16 cellular contexts compared by ENCODE assay signal in genomic region chr11:68665471-68665870, GRCh38. TPM values are rescaled to one million over a fixed set of nuclear protein-coding genes. Genes with fewer than 3 reads are reported as not detected.
DNase-seq lines count a peak whose midpoint lies in the region; ATAC-seq, FAIRE-seq and TF ChIP-seq lines count a peak whose summit lies in the region.
"Had no signal": no experiment of that assay in that cellular context is flagged by ENCODE, and none has a peak within 500 bp of the region (broad histone marks: within the 10 kb centered on the region; RNA-seq: fewer than 3 reads in every experiment).

No MANE protein-coding gene starts in this region.

- H3K4me1 ChIP-seq in K562 (replicated peaks in 1 of 2; ENCODE audit: control insufficient read depth in 2 of 2, insufficient read depth in 2 of 2, low read length in 2 of 2), result peaks cover 0 to 16% of the 10 kb centered on the region in 2 experiments; a peak in 3 of 5 replicates
- no peaks in the 10 kb centered on the region for H3K4me1 ChIP-seq in lower lobe of right lung
- no peaks in the 10 kb centered on the region for H3K4me1 ChIP-seq in spleen

- no peak overlapping the region for H3K4me2 ChIP-seq in K562 (ENCODE audit: insufficient read depth, low read length)

- H3K36me3 Mint-ChIP-seq in activated naive CD4-positive, alpha-beta T cell treated with anti-CD3 and anti-CD28 coated beads for 36 hours (ENCODE audit: low read depth), result no peaks in the 10 kb centered on the region
- H3K36me3 Mint-ChIP-seq: CD4-positive, CD25-positive, alpha-beta regulatory T cell had no signal

- 51% methylated on average over 15 of the region's 15 CpGs for WGBS in K562 (ENCODE audit: insufficient coverage, low coverage, missing lambda C conversion rate)
- 76 to 89% (median 83%) methylated on average over 15 of the region's 15 CpGs for WGBS in spleen, 5 donors

- in situ Hi-C loops in K562 (cut with MboI), result no loop called here

- intact Hi-C loops in K562 (cut with micrococcal nuclease) (no loop called here), lower lobe of right lung (cut with DNase I) (no loop called here), spleen (cut with DNase I; ENCODE audit: low total_unique reads) (no loop called here)
- intact Hi-C loops in activated naive CD4-positive, alpha-beta T cell treated with anti-CD3 and anti-CD28 coated beads for 36 hours (cut with micrococcal nuclease), result no loop called here

- H3K4me3 ChIP-seq in K562 (no peak overlapping the region), lower lobe of right lung (no peak overlapping the region), spleen (no peak overlapping the region)
- H3K4me3 ChIP-seq: BLaER1 treated with 17β-estradiol and CSF1 and Interleukin-3, amounts not matched to agents 10 nM and 100 nM; GM23248 had no signal

- no peaks in the 10 kb centered on the region for H3K79me2 ChIP-seq in K562 (ENCODE audit: control insufficient read depth, insufficient read depth, low read length)

- DNase-seq in M059J (ENCODE audit: low read depth) (peak; percentile 31), K562 (ENCODE audit: extremely low read depth in 1 of 4, low spot score in 3 of 4) (no peak), lower lobe of right lung (peak; percentile 41), spleen (peak; percentile 27)
- no peak for DNase-seq in activated naive CD4-positive, alpha-beta T cell treated with anti-CD3 and anti-CD28 coated beads for 36 hours
- DNase-seq in stimulated activated CD4-positive, alpha-beta T cell treated with anti-CD3 and anti-CD28 coated beads, Interleukin-4, amount 100 ng/mL, for 24 hours, result no peak
- DNase-seq: 8988T; Calu3; CD4-positive, CD25-positive, alpha-beta regulatory T cell; DMS 273 treated with DMSO at 0.1 percent for 48 hours; GM23248 had no signal

- no peak overlapping the region for H3K9ac ChIP-seq in K562 (ENCODE audit: insufficient read depth in 1 of 2, low read depth in 2 of 2, low read length in 2 of 2)
- H3K9ac ChIP-seq: BLaER1 treated with 17β-estradiol and CSF1 and Interleukin-3, amounts not matched to agents 10 nM and 100 nM; GM23248 had no signal

- no peaks in the 10 kb centered on the region for H3K36me3 ChIP-seq in K562 (ENCODE audit: control insufficient read depth, insufficient read depth, low read length)
- no peaks in the 10 kb centered on the region for H3K36me3 ChIP-seq in lower lobe of right lung
- H3K36me3 ChIP-seq in spleen, result no peaks in the 10 kb centered on the region

- H4K20me1 ChIP-seq in K562 (replicated peaks; ENCODE audit: control insufficient read depth, insufficient read depth, low read length), result no peaks in the 10 kb centered on the region; the same call in 1 of the 2 replicates

- no peak for FAIRE-seq in K562 (lab: Jason Lieb, UNC)
- FAIRE-seq: H54 had no signal

- no peak overlapping the region for H3K27ac Mint-ChIP-seq in activated naive CD4-positive, alpha-beta T cell treated with anti-CD3 and anti-CD28 coated beads for 36 hours
- H3K27ac Mint-ChIP-seq: CD4-positive, CD25-positive, alpha-beta regulatory T cell had no signal

- no peaks in the 10 kb centered on the region for H3K4me1 Mint-ChIP-seq in activated naive CD4-positive, alpha-beta T cell treated with anti-CD3 and anti-CD28 coated beads for 36 hours (ENCODE audit: low read depth)
- H3K4me1 Mint-ChIP-seq: CD4-positive, CD25-positive, alpha-beta regulatory T cell had no signal

- no peaks in the 10 kb centered on the region for H3K27me3 Mint-ChIP-seq in activated naive CD4-positive, alpha-beta T cell treated with anti-CD3 and anti-CD28 coated beads for 36 hours (ENCODE audit: low read depth)
- H3K27me3 Mint-ChIP-seq: CD4-positive, CD25-positive, alpha-beta regulatory T cell had no signal

- no peak overlapping the region for H2AFZ ChIP-seq in K562 (ENCODE audit: low read depth, low read length)
- H2AFZ ChIP-seq: GM23248 had no signal

- TF ChIP-seq CTCF in K562 (IDR thresholded peaks at IDR 0.05 in 2 of 3, conservative IDR thresholded peaks at IDR 0.05 in 1 of 3; ENCODE audit: insufficient read depth in 2 of 3, low read depth in 1 of 3, low read length in 3 of 3) (no peak), lower lobe of right lung (IDR thresholded peaks at IDR 0.05) (no peak), spleen (IDR thresholded peaks at IDR 0.05 in 8 of 11, conservative IDR thresholded peaks at IDR 0.05 in 3 of 11) (no peak)

- peaks cover 26 to 68% of the 10 kb centered on the region in 2 experiments for H3K27me3 ChIP-seq in K562 (ENCODE audit: control insufficient read depth in 2 of 2, insufficient read depth in 2 of 2, low read length in 2 of 2)
- H3K27me3 ChIP-seq in lower lobe of right lung (ENCODE audit: low read depth), result peaks cover 28% of the 10 kb centered on the region
- peaks cover 0 to 64% (median 0%) of the 10 kb centered on the region in 7 donors for H3K27me3 ChIP-seq in spleen (replicated peaks in 1 of 7)

- no peaks in the 10 kb centered on the region for H3K9me3 Mint-ChIP-seq in activated naive CD4-positive, alpha-beta T cell treated with anti-CD3 and anti-CD28 coated beads for 36 hours

- TF ChIP-seq POLR2A in K562 (conservative IDR thresholded peaks at IDR 0.05) (no peak), spleen (IDR thresholded peaks at IDR 0.05) (no peak)

- no TSS peak for BruUV-seq in K562 (replicated peaks; lab: Mats Ljungman, UMichigan)

- no peak for TF ChIP-seq RAD21 in K562 (CRISPR knock-in tag; conservative IDR thresholded peaks at IDR 0.05 in 1 of 2, IDR thresholded peaks at IDR 0.05 in 1 of 2)

- no peak overlapping the region for H3K4me3 Mint-ChIP-seq in activated naive CD4-positive, alpha-beta T cell treated with anti-CD3 and anti-CD28 coated beads for 36 hours
- H3K4me3 Mint-ChIP-seq: CD4-positive, CD25-positive, alpha-beta regulatory T cell had no signal

- H3K9me3 ChIP-seq in K562 (replicated peaks; ENCODE audit: control insufficient read depth, insufficient read depth, low read depth, low read length) (no peaks in the 10 kb centered on the region), lower lobe of right lung (no peaks in the 10 kb centered on the region), spleen (no peaks in the 10 kb centered on the region)

- H3K27ac ChIP-seq in K562 (ENCODE audit: extremely low read depth, low read depth, low read length), result no peak overlapping the region
- no peak overlapping the region for H3K27ac ChIP-seq in lower lobe of right lung
- H3K27ac ChIP-seq in spleen, result no peak overlapping the region
- H3K27ac ChIP-seq: BLaER1 treated with 17β-estradiol and CSF1 and Interleukin-3, amounts not matched to agents 10 nM and 100 nM; GM23248; HL-60 had no signal

- no peaks in the 10 kb centered on the region for H3K9me1 ChIP-seq in K562 (ENCODE audit: control insufficient read depth, insufficient read depth, low read length)

- CTCF ChIA-PET in K562 (lab: Yijun Ruan, JAX; ENCODE audit: low intra/inter-chr PET ratio), result no interaction called here
- CTCF ChIA-PET in activated naive CD4-positive, alpha-beta T cell treated with anti-CD3 and anti-CD28 coated beads for 36 hours (lab: Charles Lee), result no interaction called here

- POLR2A ChIA-PET in K562 (lab: Yijun Ruan, JAX), result no interaction called here

- TF ChIP-seq EP300 in K562 (IDR thresholded peaks at IDR 0.05; ENCODE audit: low read length), result no peak

- ATAC-seq in K562 (no peak), lower lobe of right lung (no peak), GM18867 (IDR thresholded peaks at IDR 0.05; ENCODE audit: unreplicated experiment) (no peak)
- ATAC-seq: HCT116 had no signal

TF ChIP-seq in K562, 482 proteins besides CTCF, POLR2A, EP300 and RAD21 (continues in another document):
- TF ChIP-seq GTF3C2 (IDR thresholded peaks at IDR 0.05; ENCODE audit: borderline replicate concordance, extremely low read depth, insufficient read length) (no peak), HLTF (IDR thresholded peaks at IDR 0.05) (no peak), ARID2 (IDR thresholded peaks at IDR 0.05) (no peak)

RNA-seq across cellular contexts. Expression of gene GAL, which starts 18.9 kb away (rescaled TPM):
- total RNA-seq in M059J (2014; rRNA removed; shearing (Covaris generic)), result not detected in 2 replicates
- 25.8 and 57.6 TPM in 2 replicates for total RNA-seq in K562 (2011; cell fraction: chromatin; rRNA removed; ENCODE audit: low replicate concordance)
- 99.4 and 140 TPM in 2 replicates for total RNA-seq in K562 (2011; cell fraction: nucleolus; rRNA removed)
- total RNA-seq in K562 (2011; cell fraction: nucleoplasm; rRNA removed), result 86.1 and 88.6 TPM in 2 replicates
- 36.3 and 46.7 TPM in 2 replicates for total RNA-seq in K562 (2014; rRNA removed)
- 27.2 and 31.9 TPM in 2 replicates for total RNA-seq in K562 (2014; rRNA removed; fragmentation: Illumina TruSeq; extraction: Trizol)
- total RNA-seq in K562 (2015; rRNA removed; fragmentation: Illumina TruSeq; extraction: Trizol), result 26.2 and 28.0 TPM in 2 replicates
- 119 and 130 TPM in 2 replicates for total RNA-seq in K562 (2021)
- 46.5 and 77.3 TPM in 2 replicates for polyA plus RNA-seq in K562 (2011; rRNA removed)
- 59.0 and 246 TPM in 2 replicates for polyA plus RNA-seq in K562 (2011; cell fraction: cytosol; rRNA removed)
- polyA plus RNA-seq in K562 (2011; cell fraction: nucleus; rRNA removed), result 20.6 and 39.0 TPM in 2 replicates
- polyA plus RNA-seq in K562 (2012), result 26.5 and 86.9 TPM in 2 replicates
- 48.3 and 66.7 TPM in 2 replicates for polyA plus RNA-seq in K562 (2014; fragmentation: Illumina TruSeq; extraction: Trizol)
- polyA plus RNA-seq in K562 (2014; fragmentation: Nextera tagmentation; extraction: Ambion mirVana), result 10 to 100 TPM; 10.6 to 13.3 TPM
- polyA plus RNA-seq in K562 (2014; rRNA removed), result 110 and 123 TPM in 2 replicates
- polyA minus RNA-seq in K562 (2011; rRNA and poly(A)+ RNA removed), result 10.7 and 27.1 TPM in 2 replicates
- polyA minus RNA-seq in K562 (2011; cell fraction: cytosol; rRNA and poly(A)+ RNA removed), result 50.5 and 56.0 TPM in 2 replicates
- 5.4 and 5.9 TPM in 2 replicates for polyA minus RNA-seq in K562 (2011; cell fraction: nucleus; rRNA and poly(A)+ RNA removed)
- not detected for total RNA-seq in lower lobe of right lung
- not detected for total RNA-seq in spleen
- polyA plus RNA-seq in spleen, result not detected
- total RNA-seq in activated naive CD4-positive, alpha-beta T cell treated with anti-CD3 and anti-CD28 coated beads for 36 hours, result 1 to 10 TPM; 3.6 to 3.9 TPM
- total RNA-seq: CD4-positive, CD25-positive, alpha-beta regulatory T cell had no signal
- polyA plus RNA-seq: CD4-positive, CD25-positive, alpha-beta regulatory T cell had no signal

Comparison
In these comparisons a context has a peak if more than half of its experiments do, and no peak if none do; other contexts are left out.
1. DNase-seq: peak in M059J (single experiment), lower lobe of right lung (single experiment) and spleen (single experiment); none in K562 (0 of 4), activated naive CD4-positive, alpha-beta T cell treated with anti-CD3 and anti-CD28 coated beads for 36 hours (single experiment) and stimulated activated CD4-positive, alpha-beta T cell treated with anti-CD3 and anti-CD28 coated beads, Interleukin-4, amount 100 ng/mL, for 24 hours (single experiment).
2. RNA of gene GAL, which starts 18.9 kb away (total RNA-seq): 25.8 to 140 TPM in K562; 3.6 to 3.9 TPM in activated naive CD4-positive, alpha-beta T cell treated with anti-CD3 and anti-CD28 coated beads for 36 hours, not detected in lower lobe of right lung (single experiment), not detected in M059J and not detected in spleen; every median in the first group is over 4 times any median in the second.